In genomic region chr12:124422570-124423523, GRCh38 we compare ENCODE assay signal across 8 cellular contexts.
A peak's percentile ranks its signal among the peaks of the same experiment; 100 is the strongest.
DNase-seq lines count a peak whose midpoint lies in the region; ATAC-seq and TF ChIP-seq lines count a peak whose summit lies in the region.

No MANE protein-coding gene starts in this region.

- peaks cover 31% of the 10 kb centered on the region for H3K36me3 Mint-ChIP-seq in progenitor cell of endocrine pancreas (ENCODE audit: insufficient read depth)

- peaks cover 27 to 71% (median 53%) of the 10 kb centered on the region in 4 donors for H3K36me3 ChIP-seq in upper lobe of left lung

- no peaks in the 10 kb centered on the region for H3K9me3 Mint-ChIP-seq in progenitor cell of endocrine pancreas (ENCODE audit: low read depth)

- H3K4me3 Mint-ChIP-seq in progenitor cell of endocrine pancreas (ENCODE audit: low read depth) = no peak overlapping the region

- H3K27me3 ChIP-seq in upper lobe of left lung = no peaks in the 10 kb centered on the region

- H3K4me1 ChIP-seq in upper lobe of left lung = peaks cover 38 to 55% (median 48%) of the 10 kb centered on the region in 4 donors

- intact Hi-C loops in lower leg skin (cut with DNase I; ENCODE audit: low total_unique reads) = no loop called here

- ATAC-seq in upper lobe of left lung (ENCODE audit: low FRiP score in 2 of 2) (peak; percentile 90), GM19023 (IDR thresholded peaks at IDR 0.05; ENCODE audit: unreplicated experiment) (no peak)

- TF ChIP-seq POLR2A in lower leg skin (IDR thresholded peaks at IDR 0.05) = no peak
- TF ChIP-seq POLR2A in upper lobe of left lung (IDR thresholded peaks at IDR 0.05) = peak in 1 of 4 donors; percentile 42

- H3K4me3 ChIP-seq in lower leg skin (ENCODE audit: low read depth, poor library complexity, severe bottlenecking) (no peak overlapping the region), upper lobe of left lung (peak overlapping the region in 3 of 4 donors; percentile 18 to 23 (median 22))

- H3K27me3 Mint-ChIP-seq in progenitor cell of endocrine pancreas = no peaks in the 10 kb centered on the region

- WGBS in lower leg skin, 2 donors = 10 to 14% methylated on average over 27 to 33 of the region's 37 CpGs
- WGBS in upper lobe of left lung, 2 donors = 33 to 47% methylated on average over 10 to 35 of the region's 37 CpGs

- peak overlapping the region; percentile 86 to 95 (median 92) for H3K27ac ChIP-seq in upper lobe of left lung

- H3K4me1 Mint-ChIP-seq in progenitor cell of endocrine pancreas (ENCODE audit: low read depth) = no peaks in the 10 kb centered on the region

- TF ChIP-seq EP300 in upper lobe of left lung (IDR thresholded peaks at IDR 0.05) = peak in 3 of 4 donors; percentile 37 to 84 (median 77)

- H3K9me3 ChIP-seq in upper lobe of left lung = no peaks in the 10 kb centered on the region

- no peak for TF ChIP-seq CTCF in lower leg skin (IDR thresholded peaks at IDR 0.05)
- TF ChIP-seq CTCF in upper lobe of left lung (IDR thresholded peaks at IDR 0.05) = peak in 2 of 6 experiments; percentile 28 to 33
- TF ChIP-seq CTCF in progenitor cell of endocrine pancreas (IDR thresholded peaks at IDR 0.05; ENCODE audit: unreplicated experiment) = no peak

- peak; percentile 61 for DNase-seq in DMS153 treated with DMSO at 0.1 percent for 48 hours (lab: John Stamatoyannopoulos, UW; ENCODE audit: unreplicated experiment)
- peak; percentile 64 for DNase-seq in NCI-H2227 treated with DMSO at 0.1 percent for 48 hours (lab: John Stamatoyannopoulos, UW)
- DNase-seq in dedifferentiated amniotic fluid mesenchymal stem cell (ENCODE audit: extremely low spot score) = peak; percentile 93
- peak; percentile 88 to 98 for DNase-seq in lower leg skin (ENCODE audit: low spot score in 2 of 2)
- peak; percentile 89 to 96 for DNase-seq in upper lobe of left lung
- DNase-seq in stimulated activated CD8-positive, alpha-beta memory T cell treated with anti-CD3 and anti-CD28 coated beads, Interleukin-4, amount 100 ng/mL, for 48 hours = no peak
- no peak for DNase-seq in progenitor cell of endocrine pancreas (ENCODE audit: low spot score, unreplicated experiment)

- no peak overlapping the region for H3K27ac Mint-ChIP-seq in progenitor cell of endocrine pancreas

Comparison
In these comparisons a context has a peak if more than half of its experiments do, and no peak if none do; other contexts are left out.
1. DNase-seq: peak in DMS153 treated with DMSO at 0.1 percent for 48 hours (single experiment), NCI-H2227 treated with DMSO at 0.1 percent for 48 hours (single experiment), dedifferentiated amniotic fluid mesenchymal stem cell (single experiment), lower leg skin (2 of 2) and upper lobe of left lung (2 of 2); none in stimulated activated CD8-positive, alpha-beta memory T cell treated with anti-CD3 and anti-CD28 coated beads, Interleukin-4, amount 100 ng/mL, for 48 hours (single experiment) and progenitor cell of endocrine pancreas (single experiment).